In the genomic region with DNA sequence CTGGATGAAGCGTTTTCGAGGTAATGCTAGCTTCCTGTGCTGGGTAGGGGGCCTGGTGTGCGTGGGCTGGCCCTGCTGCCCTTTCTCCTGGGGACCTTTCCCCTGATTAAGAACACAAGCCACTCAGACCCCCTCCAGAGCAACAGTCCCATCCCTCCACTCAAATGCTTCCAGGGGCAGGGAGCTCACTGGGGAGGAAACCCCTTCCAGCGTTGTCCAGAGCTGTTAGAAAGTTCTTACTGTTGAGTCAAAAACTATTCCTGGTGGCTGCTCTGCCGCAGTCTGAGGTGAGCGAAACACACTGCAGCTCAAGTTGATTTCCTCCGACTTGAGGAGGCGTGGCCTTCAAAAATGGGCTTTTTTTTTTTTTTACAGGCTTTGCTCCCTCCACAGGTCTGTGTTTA, we compare ENCODE assay signal across 10 cellular contexts. TPM values are rescaled to one million over a fixed set of nuclear protein-coding genes. Genes with fewer than 3 reads are reported as not detected.
DNase-seq lines count a peak whose midpoint lies in the region; ATAC-seq and TF ChIP-seq lines count a peak whose summit lies in the region.
"Had no signal": no experiment of that assay in that cellular context is flagged by ENCODE, and none has a peak within 500 bp of the region (broad histone marks: within the 10 kb centered on the region; RNA-seq: fewer than 3 reads in every experiment).

No MANE protein-coding gene starts in this region.

- H3K27me3 ChIP-seq in CD8-positive, alpha-beta T cell (ENCODE audit: insufficient read depth, low read length) = no peaks in the 10 kb centered on the region
- H3K27me3 ChIP-seq in skeletal muscle tissue (ENCODE audit: control insufficient read depth in 3 of 3, insufficient read depth in 3 of 3, low read length in 3 of 3) = no peaks in the 10 kb centered on the region

- peak overlapping the region; percentile 78 for H3K27ac ChIP-seq in CD8-positive, alpha-beta T cell (ENCODE audit: low read depth, low read length)
- H3K27ac ChIP-seq in skeletal muscle tissue (ENCODE audit: low read depth, low read length) = peak overlapping the region; percentile 87

- H3K4me3 ChIP-seq in CD8-positive, alpha-beta T cell (ENCODE audit: low read depth, low read length) = peak overlapping the region; percentile 85
- H3K4me3 ChIP-seq in skeletal muscle tissue (ENCODE audit: low read length in 3 of 3) = no peak overlapping the region

- no peak for TF ChIP-seq CTCF in CD8-positive, alpha-beta T cell (IDR thresholded peaks at IDR 0.05)

- peaks cover 77% of the 10 kb centered on the region for H3K4me1 ChIP-seq in CD8-positive, alpha-beta T cell (ENCODE audit: insufficient read depth, low read length)
- H3K4me1 ChIP-seq in skeletal muscle tissue (ENCODE audit: control insufficient read depth in 3 of 3, insufficient read depth in 3 of 3, low read length in 3 of 3) = peaks cover 46 to 63% (median 61%) of the 10 kb centered on the region in 3 donors

- H3K27ac Mint-ChIP-seq in CD8-positive, alpha-beta T cell = peak overlapping the region; percentile 96
- H3K27ac Mint-ChIP-seq in activated CD4-positive, alpha-beta T cell treated with anti-CD3 and anti-CD28 coated beads, Interleukin-2, amount 10 ng/mL, durations not matched to agents 24 days and 14 days = peak overlapping the region; percentile 51
- H3K27ac Mint-ChIP-seq in central memory CD8-positive, alpha-beta T cell (ENCODE audit: low read depth) = peak overlapping the region; percentile 83

- CTCF ChIA-PET in CD8-positive, alpha-beta T cell (lab: Charles Lee) = interaction anchor here (0.8 to 8.6 kb wide), 9 partner anchors 10 to 245 kb away, joined by 3 to 106 read pairs (median 11); partner anchors contain the start of gene LDLRAP1

- H3K9me3 ChIP-seq in CD8-positive, alpha-beta T cell (ENCODE audit: low read length) = no peaks in the 10 kb centered on the region
- H3K9me3 ChIP-seq in skeletal muscle tissue (ENCODE audit: control insufficient read depth in 3 of 3, low read length in 3 of 3) = no peaks in the 10 kb centered on the region

- ATAC-seq in CD8-positive, alpha-beta T cell = peak; percentile 33
- ATAC-seq in central memory CD8-positive, alpha-beta T cell (replicated peaks; ENCODE audit: extremely low read depth, poor library complexity, severe bottlenecking) = no peak
- ATAC-seq in HG03469 (IDR thresholded peaks at IDR 0.05; ENCODE audit: unreplicated experiment) (no peak), GM21528 (IDR thresholded peaks at IDR 0.05; ENCODE audit: low FRiP score, unreplicated experiment) (no peak)

- TF ChIP-seq POLR2A in erythroblast (IDR thresholded peaks at IDR 0.05; ENCODE audit: low read length) = no peak

- intact Hi-C loops in CD8-positive, alpha-beta T cell (cut with DNase I, micrococcal nuclease) = loop anchor here in 1 of 2 experiments (5.0 kb wide), 1 partner anchor 33 kb away; no protein-coding TSS in a partner anchor
- intact Hi-C loops in activated CD4-positive, alpha-beta T cell treated with anti-CD3 and anti-CD28 coated beads, Interleukin-2, amount 10 ng/mL, durations not matched to agents 24 days and 14 days (cut with micrococcal nuclease) = no loop called here

- peak overlapping the region; percentile 20 to 63 (median 42) for H3K9ac ChIP-seq in skeletal muscle tissue (ENCODE audit: low read depth in 1 of 3, low read length in 3 of 3)

- POLR2A ChIA-PET in CD8-positive, alpha-beta T cell (lab: Charles Lee) = interaction anchor here (0.6 to 7.7 kb wide), 15 partner anchors 8 to 255 kb away, joined by 3 to 121 read pairs (median 4); partner anchors contain the start of genes LDLRAP1, MAN1C1 and MTFR1L

- peak overlapping the region; percentile 95 for H3K4me3 Mint-ChIP-seq in CD8-positive, alpha-beta T cell
- H3K4me3 Mint-ChIP-seq in activated CD4-positive, alpha-beta T cell treated with anti-CD3 and anti-CD28 coated beads, Interleukin-2, amount 10 ng/mL, durations not matched to agents 24 days and 14 days = peak overlapping the region; percentile 71
- peak overlapping the region; percentile 92 for H3K4me3 Mint-ChIP-seq in central memory CD8-positive, alpha-beta T cell

- peak in 5 of 7 experiments; percentile 30 to 73 (median 57) for DNase-seq in CD8-positive, alpha-beta T cell
- DNase-seq in activated CD4-positive, alpha-beta T cell treated with anti-CD3 and anti-CD28 coated beads, Interleukin-2, amount 10 ng/mL, durations not matched to agents 24 days and 14 days = peak; percentile 81
- DNase-seq in central memory CD8-positive, alpha-beta T cell (ENCODE audit: low spot score in 2 of 2) = no peak
- DNase-seq in HK-2 (ENCODE audit: unreplicated experiment) (no peak), erythroblast (lab: John Stamatoyannopoulos, UW) (no peak)
- DNase-seq: effector CD4-positive, alpha-beta T cell; NCI-H1417 treated with DMSO at 0.1 percent for 48 hours had no signal

- no peaks in the 10 kb centered on the region for H3K9me3 Mint-ChIP-seq in CD8-positive, alpha-beta T cell
- no peaks in the 10 kb centered on the region for H3K9me3 Mint-ChIP-seq in activated CD4-positive, alpha-beta T cell treated with anti-CD3 and anti-CD28 coated beads, Interleukin-2, amount 10 ng/mL, durations not matched to agents 24 days and 14 days
- H3K9me3 Mint-ChIP-seq in central memory CD8-positive, alpha-beta T cell = no peaks in the 10 kb centered on the region

- peaks cover 73% of the 10 kb centered on the region for H3K36me3 Mint-ChIP-seq in CD8-positive, alpha-beta T cell
- peaks cover 10% of the 10 kb centered on the region for H3K36me3 Mint-ChIP-seq in activated CD4-positive, alpha-beta T cell treated with anti-CD3 and anti-CD28 coated beads, Interleukin-2, amount 10 ng/mL, durations not matched to agents 24 days and 14 days (ENCODE audit: low read depth)
- H3K36me3 Mint-ChIP-seq in central memory CD8-positive, alpha-beta T cell (ENCODE audit: insufficient read depth) = peaks cover 26% of the 10 kb centered on the region

- no peaks in the 10 kb centered on the region for H3K27me3 Mint-ChIP-seq in CD8-positive, alpha-beta T cell (ENCODE audit: low read depth)
- H3K27me3 Mint-ChIP-seq in activated CD4-positive, alpha-beta T cell treated with anti-CD3 and anti-CD28 coated beads, Interleukin-2, amount 10 ng/mL, durations not matched to agents 24 days and 14 days = peaks cover 3% of the 10 kb centered on the region
- H3K27me3 Mint-ChIP-seq in central memory CD8-positive, alpha-beta T cell = no peaks in the 10 kb centered on the region

- H3K4me1 Mint-ChIP-seq in CD8-positive, alpha-beta T cell (ENCODE audit: low read depth) = peaks cover 89% of the 10 kb centered on the region
- peaks cover 53% of the 10 kb centered on the region for H3K4me1 Mint-ChIP-seq in activated CD4-positive, alpha-beta T cell treated with anti-CD3 and anti-CD28 coated beads, Interleukin-2, amount 10 ng/mL, durations not matched to agents 24 days and 14 days
- peaks cover 56% of the 10 kb centered on the region for H3K4me1 Mint-ChIP-seq in central memory CD8-positive, alpha-beta T cell

- peaks cover 34% of the 10 kb centered on the region for H3K36me3 ChIP-seq in CD8-positive, alpha-beta T cell (ENCODE audit: insufficient read depth, low read length)
- H3K36me3 ChIP-seq in skeletal muscle tissue (ENCODE audit: control insufficient read depth in 3 of 3, insufficient read depth in 3 of 3, low read length in 3 of 3) = peaks cover 28 to 31% (median 29%) of the 10 kb centered on the region in 3 donors

RNA-seq across cellular contexts. Expression of gene LDLRAP1, which starts 21.8 kb away (rescaled TPM):
- 10 to 100 TPM; 46.1 to 49.5 TPM for total RNA-seq in CD8-positive, alpha-beta T cell
- total RNA-seq in activated CD4-positive, alpha-beta T cell treated with anti-CD3 and anti-CD28 coated beads, Interleukin-2, amount 10 ng/mL, durations not matched to agents 24 days and 14 days = 6.1 TPM in 2 replicates
- total RNA-seq in skeletal muscle tissue = 4.7 TPM

RNA-seq across cellular contexts. Expression of gene MAN1C1, which starts 51.4 kb away (rescaled TPM):
- total RNA-seq in CD8-positive, alpha-beta T cell = 10 to 100 TPM; 24.6 to 25.7 TPM
- total RNA-seq in activated CD4-positive, alpha-beta T cell treated with anti-CD3 and anti-CD28 coated beads, Interleukin-2, amount 10 ng/mL, durations not matched to agents 24 days and 14 days = 2.2 and 2.9 TPM in 2 replicates
- total RNA-seq in skeletal muscle tissue = 6.3 TPM

Comparison
In these comparisons a context has a peak if more than half of its experiments do, and no peak if none do; other contexts are left out.
1. DNase-seq: peak in CD8-positive, alpha-beta T cell (5 of 7) and activated CD4-positive, alpha-beta T cell treated with anti-CD3 and anti-CD28 coated beads, Interleukin-2, amount 10 ng/mL, durations not matched to agents 24 days and 14 days (single experiment); none in central memory CD8-positive, alpha-beta T cell (0 of 2), HK-2 (single experiment) and erythroblast (0 of 2).
2. Peak in every context shown above with its lines, with median percentiles within 50 percentile points of each other: H3K27ac Mint-ChIP-seq and H3K4me3 Mint-ChIP-seq.